18 cellular contexts compared by ENCODE assay signal in the genomic region with DNA sequence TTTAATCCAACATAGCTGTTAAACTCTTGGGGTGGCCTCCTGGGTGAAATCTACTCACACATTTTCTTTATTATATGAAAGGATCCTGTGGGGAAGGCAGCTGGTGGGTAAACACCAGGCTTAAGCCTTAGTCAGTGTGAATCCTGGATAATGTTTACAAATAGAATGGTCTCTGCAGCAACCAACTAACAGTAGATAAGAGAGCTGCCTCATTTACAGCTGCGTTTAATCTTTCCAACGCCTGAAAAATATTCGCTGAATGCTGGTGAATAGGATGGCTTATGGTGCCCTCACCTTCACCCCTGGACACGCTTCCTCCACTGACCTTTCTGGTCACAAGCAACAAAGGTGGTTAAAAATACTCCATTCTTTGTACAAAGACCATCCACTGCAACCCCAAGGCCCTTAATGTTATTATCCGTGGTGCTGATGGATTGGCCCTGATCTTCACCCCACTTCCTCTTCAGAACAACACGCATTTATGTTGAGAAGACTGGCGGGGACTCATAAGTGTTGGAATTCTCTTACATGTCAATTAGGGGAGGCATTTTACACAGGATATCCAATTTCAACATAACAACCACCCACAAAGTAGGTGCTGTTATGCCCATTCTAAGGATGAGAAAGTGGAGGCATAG.
DNase-seq lines count a peak whose midpoint lies in the region; ATAC-seq and TF ChIP-seq lines count a peak whose summit lies in the region.
"Had no signal": no experiment of that assay in that cellular context is flagged by ENCODE, and none has a peak within 500 bp of the region (broad histone marks: within the 10 kb centered on the region; RNA-seq: fewer than 3 reads in every experiment).

No MANE protein-coding gene starts in this region.

- no peak overlapping the region for H3K27ac ChIP-seq in H9 (ENCODE audit: insufficient read length, low read depth, low read length)
- peak overlapping the region; percentile 33 to 72 (median 57) for H3K27ac ChIP-seq in heart right ventricle
- H3K27ac ChIP-seq: BLaER1, esophagus muscularis mucosa, psoas muscle had no signal

- no peak overlapping the region for H4K5ac ChIP-seq in H9 (ENCODE audit: insufficient read length, low read depth, low read length)

- H2BK5ac ChIP-seq in H9 (ENCODE audit: insufficient read length, low read length): no peak overlapping the region

- no peaks in the 10 kb centered on the region for H3K79me2 ChIP-seq in H9 (ENCODE audit: insufficient read depth, low read length)

- no peak overlapping the region for H3T11ph ChIP-seq in H9 (ENCODE audit: low read length)

- H2BK15ac ChIP-seq in H9 (ENCODE audit: low read depth, low read length): no peak overlapping the region

- no peak overlapping the region for H4K91ac ChIP-seq in H9 (ENCODE audit: insufficient read length, low read depth, low read length)

- no peaks in the 10 kb centered on the region for H3K36me3 Mint-ChIP-seq in H9 (ENCODE audit: insufficient read depth in 1 of 3, low read depth in 3 of 3)
- H3K36me3 Mint-ChIP-seq: activated naive CD8-positive, alpha-beta T cell treated with anti-CD3 and anti-CD28 coated beads for 36 hours had no signal

- H2BK12ac ChIP-seq in H9 (ENCODE audit: insufficient read length, low read depth, low read length): no peak overlapping the region

- H2AK5ac ChIP-seq in H9 (ENCODE audit: insufficient read length, low read length): no peak overlapping the region

- H3K4me2 ChIP-seq in H9 (ENCODE audit: insufficient read depth, insufficient read length, low read length): no peak overlapping the region
- H3K4me2 ChIP-seq: BLaER1 had no signal

- H3K4me3 ChIP-seq in heart right ventricle: no peak overlapping the region
- H3K4me3 ChIP-seq: BLaER1, esophagus muscularis mucosa, psoas muscle had no signal

- H3K4ac ChIP-seq in H9 (ENCODE audit: low read depth, low read length): no peak overlapping the region

- H3K9me3 ChIP-seq in H9 (ENCODE audit: control insufficient read depth, low read depth, low read length) (no peaks in the 10 kb centered on the region), heart right ventricle (no peaks in the 10 kb centered on the region)
- H3K9me3 ChIP-seq: BLaER1, esophagus muscularis mucosa, psoas muscle had no signal

- no peaks in the 10 kb centered on the region for H3K79me1 ChIP-seq in H9 (ENCODE audit: insufficient read depth, low read depth, low read length, poor library complexity, severe bottlenecking)

- H3K14ac ChIP-seq in H9 (ENCODE audit: insufficient read depth, low read length): no peak overlapping the region

- H3K27me3 ChIP-seq in H9 (ENCODE audit: insufficient read depth, low read length) (no peaks in the 10 kb centered on the region), heart right ventricle (no peaks in the 10 kb centered on the region)
- H3K27me3 ChIP-seq: BLaER1, esophagus muscularis mucosa had no signal

- H3K9me3 Mint-ChIP-seq in H9: no peaks in the 10 kb centered on the region
- H3K9me3 Mint-ChIP-seq: activated naive CD8-positive, alpha-beta T cell treated with anti-CD3 and anti-CD28 coated beads for 36 hours had no signal

- peaks cover 5 to 9% of the 10 kb centered on the region in 2 experiments for H3K4me1 Mint-ChIP-seq in H9
- H3K4me1 Mint-ChIP-seq: activated naive CD8-positive, alpha-beta T cell treated with anti-CD3 and anti-CD28 coated beads for 36 hours had no signal

- no peak overlapping the region for H3K18ac ChIP-seq in H9 (ENCODE audit: insufficient read length, low read depth, low read length)

- H4K8ac ChIP-seq in H9 (replicated peaks; ENCODE audit: insufficient read length, low read depth, low read length): no peak overlapping the region

- no peak overlapping the region for H2BK120ac ChIP-seq in H9 (ENCODE audit: low read depth, low read length, poor library complexity, severe bottlenecking)

- no peak overlapping the region for H2AFZ ChIP-seq in H9 (ENCODE audit: low read length)

- no peaks in the 10 kb centered on the region for H3K4me1 ChIP-seq in H9 (ENCODE audit: insufficient read depth, low read length)
- H3K4me1 ChIP-seq in heart right ventricle: peaks cover 0 to 43% (median 19%) of the 10 kb centered on the region in 9 donors
- H3K4me1 ChIP-seq: psoas muscle had no signal

- H3K9ac ChIP-seq in H9 (ENCODE audit: extremely low read depth, insufficient read length, low read length): no peak overlapping the region
- H3K9ac ChIP-seq: BLaER1 had no signal

- DNase-seq in H9 (no peak), NCI-H345 treated with DMSO at 0.1 percent for 48 hours (lab: John Stamatoyannopoulos, UW; ENCODE audit: unreplicated experiment) (peak; percentile 29), heart right ventricle (no peak), omental fat pad (ENCODE audit: low spot score) (no peak), iPS-NIHi11 (ENCODE audit: low spot score) (no peak)
- DNase-seq: activated CD4-positive, CD25-positive, alpha-beta regulatory T cell treated with anti-CD3 and anti-CD28 coated beads, Interleukin-2, amount 50 U/mL, for 72 hours; activated CD8-positive, alpha-beta memory T cell treated with anti-CD3 and anti-CD28 coated beads, Interleukin-2, amount 50 U/mL, for 48 hours; activated naive CD8-positive, alpha-beta T cell treated with anti-CD3 and anti-CD28 coated beads for 36 hours; cerebellar nuclear complex; NCI-H2029; psoas muscle; stimulated activated naive CD4-positive, alpha-beta T cell; T-helper 1 cell had no signal

- no peaks in the 10 kb centered on the region; the same call in 1 of the 2 replicates for H3K27me3 Mint-ChIP-seq in H9 (ENCODE audit: low read depth)

- H3K36me3 ChIP-seq in heart right ventricle: no peaks in the 10 kb centered on the region
- H3K36me3 ChIP-seq: BLaER1, esophagus muscularis mucosa had no signal

- intact Hi-C loops in heart right ventricle (cut with DNase I): no loop called here

- H3K23me2 ChIP-seq in H9 (ENCODE audit: insufficient read length, low read depth, low read length, poor library complexity, severe bottlenecking): no peaks in the 10 kb centered on the region

- no peaks in the 10 kb centered on the region for H4K20me1 ChIP-seq in H9 (ENCODE audit: control insufficient read depth, insufficient read depth, insufficient read length)
- H4K20me1 ChIP-seq: BLaER1 had no signal

- no peak overlapping the region for H3K23ac ChIP-seq in H9 (ENCODE audit: insufficient read length, low read depth, low read length)

- TF ChIP-seq CTCF in H9 (conservative IDR thresholded peaks at IDR 0.05): no peak
- TF ChIP-seq CTCF in heart right ventricle (IDR thresholded peaks at IDR 0.05): no peak
- no peak for TF ChIP-seq CTCF in omental fat pad (IDR thresholded peaks at IDR 0.05)

- H3K56ac ChIP-seq in H9 (ENCODE audit: insufficient read length, low read depth, low read length): no peak overlapping the region

- peak overlapping the region; percentile 26 for H2BK20ac ChIP-seq in H9 (ENCODE audit: low read depth, low read length, poor library complexity, severe bottlenecking)

- peak overlapping the region in 2 of 3 experiments; percentile 73 to 78; a peak in 3 of 7 replicates for H3K27ac Mint-ChIP-seq in H9
- H3K27ac Mint-ChIP-seq: activated naive CD8-positive, alpha-beta T cell treated with anti-CD3 and anti-CD28 coated beads for 36 hours had no signal

- WGBS in H9 (ENCODE audit: extremely low coverage, insufficient read length, low lambda C conversion rate): no CpG with 5 or more reads among the region's 7 CpGs
- WGBS in heart right ventricle, 2 donors: 13 to 26% methylated on average over 7 of the region's 7 CpGs

- ATAC-seq in heart right ventricle (peak; percentile 74 to 92 (median 86)), omental fat pad (ENCODE audit: low FRiP score) (peak; percentile 48), GM18498 (IDR thresholded peaks at IDR 0.05; ENCODE audit: unreplicated experiment) (no peak), esophagus mucosa (no peak), GM19023 (IDR thresholded peaks at IDR 0.05; ENCODE audit: unreplicated experiment) (no peak)
- ATAC-seq: psoas muscle had no signal

- no peak overlapping the region for H3K4me3 Mint-ChIP-seq in H9
- H3K4me3 Mint-ChIP-seq: activated naive CD8-positive, alpha-beta T cell treated with anti-CD3 and anti-CD28 coated beads for 36 hours had no signal

Comparison
In these comparisons a context has a peak if more than half of its experiments do, and no peak if none do; other contexts are left out.
1. ATAC-seq: peak in heart right ventricle (8 of 8) and omental fat pad (single experiment); none in GM18498 (single experiment), esophagus mucosa (single experiment) and GM19023 (single experiment).